ENCODE assay signal across 11 cellular contexts in genomic region chrX:122565952-122566351, GRCh38.
DNase-seq lines count a peak whose midpoint lies in the region; ATAC-seq and TF ChIP-seq lines count a peak whose summit lies in the region.
"Had no signal": no experiment of that assay in that cellular context is flagged by ENCODE, and none has a peak within 500 bp of the region (broad histone marks: within the 10 kb centered on the region; RNA-seq: fewer than 3 reads in every experiment).

No MANE protein-coding gene starts in this region.

- no peak overlapping the region for H3K27ac ChIP-seq in SJSA1

- H3K27me3 ChIP-seq in SJSA1 (replicated peaks) (no peaks in the 10 kb centered on the region), H7 (ENCODE audit: control insufficient read depth, insufficient read depth, low read length) (no peaks in the 10 kb centered on the region)

- H3K9me3 ChIP-seq in SJSA1 (replicated peaks): no peaks in the 10 kb centered on the region

- TF ChIP-seq CTCF in fibroblast of villous mesenchyme (IDR thresholded peaks at IDR 0.05; ENCODE audit: insufficient read depth, low read depth, low read length): no peak
- TF ChIP-seq CTCF in retinal pigment epithelial cell (conservative IDR thresholded peaks at IDR 0.05; ENCODE audit: low read depth, low read length): no peak

- H3K36me3 ChIP-seq in SJSA1 (no peaks in the 10 kb centered on the region), H7 (replicated peaks; ENCODE audit: control insufficient read depth, insufficient read depth, low read length) (no peaks in the 10 kb centered on the region)

- H3K4me1 ChIP-seq in SJSA1 (replicated peaks): peaks cover 12% of the 10 kb centered on the region

- ATAC-seq in HG02678 (IDR thresholded peaks at IDR 0.05; ENCODE audit: unreplicated experiment): no peak
- ATAC-seq: K562 had no signal

- peak; percentile 93 for DNase-seq in GM04503 (ENCODE audit: low read depth)
- peak; percentile 77 to 86 for DNase-seq in SJSA1 (ENCODE audit: low read depth in 1 of 2, low spot score in 2 of 2)
- peak; percentile 96 for DNase-seq in fibroblast of villous mesenchyme (ENCODE audit: low read depth)
- peak; percentile 72 for DNase-seq in retinal pigment epithelial cell (ENCODE audit: low read depth)
- DNase-seq in NCI-H146 treated with DMSO at 0.1 percent for 48 hours (lab: John Stamatoyannopoulos, UW; ENCODE audit: unreplicated experiment): no peak
- no peak for DNase-seq in NCI-H345 (lab: John Stamatoyannopoulos, UW)
- no peak for DNase-seq in H7
- DNase-seq: NCI-H524, occipital lobe had no signal

- H3K4me3 ChIP-seq in SJSA1 (no peak overlapping the region), fibroblast of villous mesenchyme (ENCODE audit: low read depth, low read length) (no peak overlapping the region), retinal pigment epithelial cell (ENCODE audit: low read length) (no peak overlapping the region), H7 (ENCODE audit: insufficient read depth, low read depth, low read length) (no peak overlapping the region)
- H3K4me3 ChIP-seq: K562 had no signal

Comparison
In these comparisons a context has a peak if more than half of its experiments do, and no peak if none do; other contexts are left out.
1. DNase-seq: peak in GM04503 (single experiment), SJSA1 (2 of 2), fibroblast of villous mesenchyme (single experiment) and retinal pigment epithelial cell (single experiment); none in NCI-H146 treated with DMSO at 0.1 percent for 48 hours (single experiment), NCI-H345 (single experiment) and H7 (single experiment).